ENCODE assay signal across 11 cellular contexts in the genomic region with DNA sequence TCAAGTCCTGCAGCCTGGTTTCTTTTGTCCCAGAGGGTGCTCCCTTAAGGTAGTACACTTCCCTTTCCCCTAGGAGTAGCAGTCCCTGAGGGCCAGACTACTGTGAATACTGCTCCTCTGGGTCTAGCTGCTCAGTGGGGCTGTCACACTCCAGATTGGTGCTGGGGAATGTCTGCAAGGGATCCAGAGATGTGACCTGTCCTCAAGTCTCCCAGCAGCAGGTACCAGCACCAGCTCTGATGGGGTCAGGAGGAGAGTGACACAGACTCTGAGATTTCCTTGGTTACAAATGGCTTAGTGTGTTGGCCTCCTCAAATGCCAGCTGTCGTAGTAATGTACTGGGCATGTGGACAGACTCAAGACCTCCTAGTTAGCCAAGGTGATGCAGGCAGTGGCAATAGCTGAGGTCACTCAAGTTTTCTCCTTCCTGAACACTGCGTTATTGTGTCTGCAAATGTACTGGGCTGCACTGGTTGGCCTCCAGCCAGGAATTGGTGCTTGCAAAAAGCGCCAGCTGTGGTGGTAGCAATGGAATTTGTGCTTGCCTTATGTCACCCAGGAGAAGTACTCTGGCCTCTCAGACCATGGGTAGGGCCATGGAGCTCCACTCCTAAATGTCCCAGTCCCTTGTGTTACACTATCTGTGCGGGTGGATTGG. TPM values are rescaled to one million over a fixed set of nuclear protein-coding genes. Genes with fewer than 3 reads are reported as not detected.
DNase-seq lines count a peak whose midpoint lies in the region; ATAC-seq, FAIRE-seq and TF ChIP-seq lines count a peak whose summit lies in the region.
"Had no signal": no experiment of that assay in that cellular context is flagged by ENCODE, and none has a peak within 500 bp of the region (broad histone marks: within the 10 kb centered on the region; RNA-seq: fewer than 3 reads in every experiment).

No MANE protein-coding gene starts in this region.

- no peaks in the 10 kb centered on the region for H4K20me1 ChIP-seq in endothelial cell of umbilical vein (replicated peaks; ENCODE audit: control insufficient read depth, extremely low read depth, insufficient read depth, low read length)

- intact Hi-C loops in A673 (cut with micrococcal nuclease; ENCODE audit: unreplicated experiment): no loop called here
- intact Hi-C loops in endothelial cell of umbilical vein (cut with micrococcal nuclease): no loop called here

- no peak overlapping the region for H2BK120ac ChIP-seq in mesendoderm (ENCODE audit: low read depth, low read length)

- BruUV-seq in A673 (replicated peaks; lab: Mats Ljungman, UMichigan) (no TSS peak), endothelial cell of umbilical vein (replicated peaks; lab: Mats Ljungman, UMichigan) (no TSS peak)

- no peak overlapping the region for H3K4me3 ChIP-seq in A673 (ENCODE audit: low read depth, low read length, poor library complexity, severe bottlenecking)
- H3K4me3 ChIP-seq in MG63: no peak overlapping the region
- H3K4me3 ChIP-seq in endothelial cell of umbilical vein (replicated peaks in 1 of 3; ENCODE audit: insufficient read depth in 1 of 3, low read depth in 1 of 3, low read length in 3 of 3): no peak overlapping the region
- H3K4me3 ChIP-seq in mesendoderm (ENCODE audit: low read length): no peak overlapping the region

- H3K36me3 ChIP-seq in A673 (ENCODE audit: insufficient read depth, low read length, poor library complexity, severe bottlenecking) (no peaks in the 10 kb centered on the region), MG63 (no peaks in the 10 kb centered on the region), endothelial cell of umbilical vein (ENCODE audit: control insufficient read depth in 2 of 2, extremely low read depth in 1 of 2, insufficient read depth in 2 of 2, low read length in 2 of 2) (no peaks in the 10 kb centered on the region), mesendoderm (ENCODE audit: control insufficient read depth, insufficient read depth, low read length) (no peaks in the 10 kb centered on the region)

- H3K9me1 ChIP-seq in endothelial cell of umbilical vein (replicated peaks; ENCODE audit: control insufficient read depth, extremely low read depth, insufficient read depth, low read length): no peaks in the 10 kb centered on the region

- POLR2A ChIA-PET in A673 (lab: Charles Lee; ENCODE audit: low non-redundant PET): no interaction called here
- POLR2A ChIA-PET in endothelial cell of umbilical vein (lab: Charles Lee): no interaction called here

- H3K79me2 ChIP-seq in endothelial cell of umbilical vein (ENCODE audit: control insufficient read depth, insufficient read depth, low read length): no peaks in the 10 kb centered on the region
- no peaks in the 10 kb centered on the region for H3K79me2 ChIP-seq in mesendoderm (ENCODE audit: control insufficient read depth, insufficient read depth, low read length)

- no peak overlapping the region for H4K8ac ChIP-seq in mesendoderm (ENCODE audit: low read depth, low read length)

- DNase-seq in A673 (ENCODE audit: low spot score) (peak; percentile 52), MG63 (peak; percentile 52), endothelial cell of umbilical vein (ENCODE audit: low read depth, low spot score) (peak; percentile 67), mesendoderm (peak; percentile 34), kidney glomerular epithelial cell (lab: John Stamatoyannopoulos, UW) (no peak)
- DNase-seq: central memory CD4-positive, alpha-beta T cell; NCI-H526 had no signal

- no peaks in the 10 kb centered on the region for H3K79me1 ChIP-seq in mesendoderm (ENCODE audit: low read length)

- ATAC-seq in HG02798 (IDR thresholded peaks at IDR 0.05; ENCODE audit: poor library complexity, unreplicated experiment): no peak
- no peak for ATAC-seq in HG03439 (IDR thresholded peaks at IDR 0.05; ENCODE audit: unreplicated experiment)
- ATAC-seq in HG03039 (IDR thresholded peaks at IDR 0.05; ENCODE audit: unreplicated experiment): no peak
- ATAC-seq: activated CD4-positive, CD25-positive, alpha-beta regulatory T cell treated with anti-CD3 and anti-CD28 coated beads, Interleukin-2, amount 50 U/mL, for 24 hours had no signal

- H3K23ac ChIP-seq in mesendoderm (ENCODE audit: low read length): peak overlapping the region; percentile 9

- no peak overlapping the region for H2BK5ac ChIP-seq in mesendoderm (ENCODE audit: low read length)

- H3K9me3 ChIP-seq in A673 (ENCODE audit: low read depth, low read length, poor library complexity, severe bottlenecking) (no peaks in the 10 kb centered on the region), MG63 (no peaks in the 10 kb centered on the region), endothelial cell of umbilical vein (replicated peaks; ENCODE audit: control insufficient read depth, insufficient read depth, low read length) (no peaks in the 10 kb centered on the region)

- H3K4me2 ChIP-seq in endothelial cell of umbilical vein (ENCODE audit: insufficient read depth, low read length) (no peak overlapping the region), mesendoderm (ENCODE audit: low read length) (no peak overlapping the region)

- H2AK5ac ChIP-seq in mesendoderm (ENCODE audit: low read length): no peak overlapping the region

- no peak overlapping the region for H4K5ac ChIP-seq in mesendoderm (ENCODE audit: low read length)

- TF ChIP-seq CTCF in A673 (conservative IDR thresholded peaks at IDR 0.05; ENCODE audit: low read depth, low read length) (no peak), endothelial cell of umbilical vein (IDR thresholded peaks at IDR 0.05; ENCODE audit: extremely low read depth in 1 of 2, insufficient read depth in 1 of 2, low read depth in 1 of 2, low read length in 2 of 2) (no peak)

- H3K4ac ChIP-seq in mesendoderm (ENCODE audit: low read depth, low read length): no peak overlapping the region

- H2AFZ ChIP-seq in endothelial cell of umbilical vein (ENCODE audit: low read depth, low read length): no peak overlapping the region

- no peak overlapping the region for H2BK15ac ChIP-seq in mesendoderm (replicated peaks; ENCODE audit: low read depth)

- no peak overlapping the region for H3K18ac ChIP-seq in mesendoderm (ENCODE audit: low read length)

- peak; percentile 46 for FAIRE-seq in endothelial cell of umbilical vein (lab: Jason Lieb, UNC)

- no CpG with 5 or more reads among the region's 4 CpGs for WGBS in mesendoderm (ENCODE audit: extremely low coverage, insufficient coverage, low lambda C conversion rate)

- H3K9ac ChIP-seq in endothelial cell of umbilical vein (replicated peaks; ENCODE audit: extremely low read depth, insufficient read depth, low read length) (no peak overlapping the region), mesendoderm (ENCODE audit: low read length) (no peak overlapping the region)

- CTCF ChIA-PET in A673 (lab: Charles Lee) (no interaction called here), endothelial cell of umbilical vein (lab: Charles Lee) (interaction anchor here (1.2 kb wide), 1 partner anchor 9 kb away, joined by 4 read pairs; no protein-coding TSS in a partner anchor)

- dilution Hi-C loops in endothelial cell of umbilical vein (cut with MboI; ENCODE audit: extremely low pct_ligation_motif_present, low sequenced_read_pairs): no loop called here

- no peak for TF ChIP-seq POLR2A in endothelial cell of umbilical vein (IDR thresholded peaks at IDR 0.05; ENCODE audit: low read depth, low read length)

- H3K27me3 ChIP-seq in A673 (replicated peaks; ENCODE audit: insufficient read depth, low read depth, low read length, poor library complexity): no peaks in the 10 kb centered on the region
- H3K27me3 ChIP-seq in MG63: no peaks in the 10 kb centered on the region
- H3K27me3 ChIP-seq in endothelial cell of umbilical vein (ENCODE audit: control insufficient read depth in 2 of 2, insufficient read depth in 2 of 2, low read length in 2 of 2): no peaks in the 10 kb centered on the region
- no peaks in the 10 kb centered on the region for H3K27me3 ChIP-seq in mesendoderm (ENCODE audit: insufficient read depth, low read length, poor library complexity)

- H3K27ac ChIP-seq in A673 (ENCODE audit: low read depth, low read length, poor library complexity, severe bottlenecking) (no peak overlapping the region), endothelial cell of umbilical vein (ENCODE audit: insufficient read depth, low read depth, low read length) (no peak overlapping the region), mesendoderm (ENCODE audit: low read depth, low read length) (no peak overlapping the region)

- no peaks in the 10 kb centered on the region for H3K4me1 ChIP-seq in A673 (ENCODE audit: insufficient read depth, low read length, poor library complexity, severe bottlenecking)
- no peaks in the 10 kb centered on the region for H3K4me1 ChIP-seq in endothelial cell of umbilical vein (ENCODE audit: control insufficient read depth, extremely low read depth, insufficient read depth, low read length)
- no peaks in the 10 kb centered on the region for H3K4me1 ChIP-seq in mesendoderm (ENCODE audit: control insufficient read depth, low read depth, low read length)

- H3K56ac ChIP-seq in mesendoderm (ENCODE audit: low read length): no peak overlapping the region

TF ChIP-seq in endothelial cell of umbilical vein, 7 proteins besides CTCF, POLR2A, EP300 and RAD21 (continues in another document):
- TF ChIP-seq, protein P1, sequence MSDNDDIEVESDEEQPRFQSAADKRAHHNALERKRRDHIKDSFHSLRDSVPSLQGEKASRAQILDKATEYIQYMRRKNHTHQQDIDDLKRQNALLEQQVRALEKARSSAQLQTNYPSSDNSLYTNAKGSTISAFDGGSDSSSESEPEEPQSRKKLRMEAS (IDR thresholded peaks at IDR 0.05; ENCODE audit: insufficient read depth, insufficient read length): no peak
- no peak for TF ChIP-seq MYC (IDR thresholded peaks at IDR 0.05; ENCODE audit: low read depth, low read length)
- no peak for TF ChIP-seq FOS (IDR thresholded peaks at IDR 0.05; ENCODE audit: borderline replicate concordance, insufficient read depth, low read length)
- TF ChIP-seq POLR2AphosphoS5 (IDR thresholded peaks at IDR 0.05; ENCODE audit: insufficient read depth, low read depth, low read length): no peak
- no peak for TF ChIP-seq JUN (IDR thresholded peaks at IDR 0.05; ENCODE audit: borderline replicate concordance, insufficient read depth, insufficient read length, low read depth)
- TF ChIP-seq GATA2 (IDR thresholded peaks at IDR 0.05; ENCODE audit: insufficient read depth, insufficient read length, low read depth, low read length): no peak

RNA-seq across cellular contexts. Expression of gene AEBP2, which starts 36.4 kb away (rescaled TPM):
- 47.6 and 48.8 TPM in 2 replicates for total RNA-seq in A673 (2021)
- 13.4 and 21.9 TPM in 2 replicates for total RNA-seq in MG63 (2014; rRNA removed; shearing (Covaris generic); ENCODE audit: low replicate concordance)
- 42.2 and 45.1 TPM in 2 replicates for total RNA-seq in endothelial cell of umbilical vein
- polyA plus RNA-seq in endothelial cell of umbilical vein: 5.5 and 8.8 TPM in 2 replicates
- 12.9 and 14.3 TPM in 2 replicates for polyA plus RNA-seq in endothelial cell of umbilical vein (2011; cell fraction: cytosol; rRNA removed)
- polyA plus RNA-seq in endothelial cell of umbilical vein (2011; cell fraction: nucleus; rRNA removed): 15.2 and 18.0 TPM in 2 replicates
- polyA plus RNA-seq in endothelial cell of umbilical vein (2012): 25.2 and 27.9 TPM in 2 replicates
- polyA minus RNA-seq in endothelial cell of umbilical vein: 14.6 and 19.6 TPM in 2 replicates
- polyA minus RNA-seq in endothelial cell of umbilical vein (2011; cell fraction: cytosol; rRNA and poly(A)+ RNA removed): 17.5 TPM
- polyA minus RNA-seq in endothelial cell of umbilical vein (2011; cell fraction: nucleus; rRNA and poly(A)+ RNA removed): 18.3 and 25.1 TPM in 2 replicates
- 29.6 TPM for polyA plus RNA-seq in mesendoderm (2013, experiment 1 of 2)
- polyA plus RNA-seq in mesendoderm (2013, experiment 2 of 2): 31.3 TPM
